Comparison of ENCODE assay signal across 1 cellular context in the genomic region with DNA sequence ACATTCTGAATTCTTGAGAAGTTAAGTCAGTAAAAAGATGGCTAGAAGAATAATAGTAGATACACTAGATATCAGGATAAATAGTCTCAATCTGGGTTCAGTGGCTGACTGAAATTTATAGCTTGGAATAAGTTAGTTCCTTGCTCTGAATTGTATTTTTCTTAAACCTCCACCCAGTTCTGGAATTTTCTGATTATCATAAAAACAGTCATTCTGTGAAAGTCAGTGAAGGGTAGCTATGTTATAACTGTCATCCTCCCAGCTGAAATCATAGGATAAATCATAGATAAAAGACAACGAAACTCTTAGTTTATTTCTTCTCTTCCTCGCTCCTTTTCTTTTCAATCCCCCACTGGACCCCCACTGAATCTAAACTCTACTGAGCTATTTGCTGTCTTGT.
TF ChIP-seq lines count a peak whose summit lies in the region.

No MANE protein-coding gene starts in this region.

TF ChIP-seq in GM12878, 131 proteins besides CTCF, POLR2A, EP300 and RAD21 (continued from another document):
- TF ChIP-seq, protein P1, sequence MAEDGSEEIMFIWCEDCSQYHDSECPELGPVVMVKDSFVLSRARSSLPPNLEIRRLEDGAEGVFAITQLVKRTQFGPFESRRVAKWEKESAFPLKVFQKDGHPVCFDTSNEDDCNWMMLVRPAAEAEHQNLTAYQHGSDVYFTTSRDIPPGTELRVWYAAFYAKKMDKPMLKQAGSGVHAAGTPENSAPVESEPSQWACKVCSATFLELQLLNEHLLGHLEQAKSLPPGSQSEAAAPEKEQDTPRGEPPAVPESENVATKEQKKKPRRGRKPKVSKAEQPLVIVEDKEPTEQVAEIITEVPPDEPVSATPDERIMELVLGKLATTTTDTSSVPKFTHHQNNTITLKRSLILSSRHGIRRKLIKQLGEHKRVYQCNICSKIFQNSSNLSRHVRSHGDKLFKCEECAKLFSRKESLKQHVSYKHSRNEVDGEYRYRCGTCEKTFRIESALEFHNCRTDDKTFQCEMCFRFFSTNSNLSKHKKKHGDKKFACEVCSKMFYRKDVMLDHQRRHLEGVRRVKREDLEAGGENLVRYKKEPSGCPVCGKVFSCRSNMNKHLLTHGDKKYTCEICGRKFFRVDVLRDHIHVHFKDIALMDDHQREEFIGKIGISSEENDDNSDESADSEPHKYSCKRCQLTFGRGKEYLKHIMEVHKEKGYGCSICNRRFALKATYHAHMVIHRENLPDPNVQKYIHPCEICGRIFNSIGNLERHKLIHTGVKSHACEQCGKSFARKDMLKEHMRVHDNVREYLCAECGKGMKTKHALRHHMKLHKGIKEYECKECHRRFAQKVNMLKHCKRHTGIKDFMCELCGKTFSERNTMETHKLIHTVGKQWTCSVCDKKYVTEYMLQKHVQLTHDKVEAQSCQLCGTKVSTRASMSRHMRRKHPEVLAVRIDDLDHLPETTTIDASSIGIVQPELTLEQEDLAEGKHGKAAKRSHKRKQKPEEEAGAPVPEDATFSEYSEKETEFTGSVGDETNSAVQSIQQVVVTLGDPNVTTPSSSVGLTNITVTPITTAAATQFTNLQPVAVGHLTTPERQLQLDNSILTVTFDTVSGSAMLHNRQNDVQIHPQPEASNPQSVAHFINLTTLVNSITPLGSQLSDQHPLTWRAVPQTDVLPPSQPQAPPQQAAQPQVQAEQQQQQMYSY (CRISPR knock-in tag; IDR thresholded peaks at IDR 0.05), result no peak
- TF ChIP-seq YBX1 (IDR thresholded peaks at IDR 0.05), result no peak
- no peak for TF ChIP-seq ZNF24 (IDR thresholded peaks at IDR 0.05)
- TF ChIP-seq ZNF207 (IDR thresholded peaks at IDR 0.05; ENCODE audit: borderline replicate concordance), result no peak
- TF ChIP-seq CBX5 (IDR thresholded peaks at IDR 0.05; ENCODE audit: low read depth), result no peak
- TF ChIP-seq HCFC1 (IDR thresholded peaks at IDR 0.05; ENCODE audit: low read length), result no peak
